7 cellular contexts compared by ENCODE assay signal in the genomic region with DNA sequence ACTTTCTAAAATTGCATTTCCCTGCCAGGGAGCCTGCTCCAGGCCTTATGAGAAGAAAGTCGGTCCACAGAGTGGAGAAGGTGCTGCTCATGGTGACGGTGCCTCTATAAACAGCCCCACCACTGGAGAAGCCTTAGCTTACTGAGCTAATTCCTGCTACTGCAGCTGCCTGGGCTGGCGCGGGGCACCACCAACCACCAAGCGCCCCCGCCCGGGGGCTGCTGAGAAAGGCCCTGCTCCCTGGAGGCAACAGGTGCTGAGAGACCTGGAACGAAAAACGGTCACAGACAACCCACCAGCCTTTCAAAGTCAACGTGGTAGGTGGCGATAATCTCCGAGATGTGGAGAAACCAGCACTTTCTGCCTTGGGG. TPM values are rescaled to one million over a fixed set of nuclear protein-coding genes. Genes with fewer than 3 reads are reported as not detected.
DNase-seq lines count a peak whose midpoint lies in the region; ATAC-seq, FAIRE-seq and TF ChIP-seq lines count a peak whose summit lies in the region.

No MANE protein-coding gene starts in this region.

- H3K4me3 ChIP-seq in NT2/D1 (ENCODE audit: insufficient read length, low read depth) (peak overlapping the region; percentile 55), mammary epithelial cell (replicated peaks in 1 of 3; ENCODE audit: insufficient read depth in 1 of 3, low read depth in 2 of 3, low read length in 3 of 3) (peak overlapping the region in 2 of 3 experiments; percentile 37 to 72)
- H3K4me3 ChIP-seq in naive thymus-derived CD4-positive, alpha-beta T cell (ENCODE audit: low read length) = peak overlapping the region; percentile 97

- intact Hi-C loops in mammary epithelial cell (cut with micrococcal nuclease) = no loop called here
- intact Hi-C loops in naive thymus-derived CD4-positive, alpha-beta T cell (cut with micrococcal nuclease) = loop anchor here in 1 of 2 donors (2.0 to 10.0 kb wide), 2 partner anchors 22 to 374 kb away; partner anchors contain the start of gene CCNQ

- no peak overlapping the region for H3K27ac ChIP-seq in mammary epithelial cell (ENCODE audit: insufficient read depth, low read depth, low read length)
- H3K27ac ChIP-seq in naive thymus-derived CD4-positive, alpha-beta T cell (ENCODE audit: low read depth, low read length) = peak overlapping the region; percentile 99

- no peaks in the 10 kb centered on the region for H3K9me3 ChIP-seq in NT2/D1 (ENCODE audit: insufficient read depth, low read length)
- H3K9me3 ChIP-seq in mammary epithelial cell (replicated peaks; ENCODE audit: insufficient read depth, low read length) = no peaks in the 10 kb centered on the region
- H3K9me3 ChIP-seq in naive thymus-derived CD4-positive, alpha-beta T cell (ENCODE audit: control insufficient read depth in 2 of 3, low read length in 3 of 3) = no peaks in the 10 kb centered on the region

- no peak for TF ChIP-seq CTCF in mammary epithelial cell (conservative IDR thresholded peaks at IDR 0.05 in 1 of 2, IDR thresholded peaks at IDR 0.05 in 1 of 2; ENCODE audit: extremely low read depth in 1 of 2, insufficient read depth in 1 of 2, low read depth in 1 of 2, low read length in 2 of 2)

- DNase-seq in GM18507 (ENCODE audit: extremely low spot score, insufficient read length, low read depth) (no peak), NT2/D1 (ENCODE audit: low read depth, low spot score) (no peak), mammary epithelial cell (no peak), HK-2 (ENCODE audit: unreplicated experiment) (no peak), NCI-H2081 (lab: John Stamatoyannopoulos, UW) (no peak)
- peak in 6 of 9 donors; percentile 44 to 65 (median 51) for DNase-seq in naive thymus-derived CD4-positive, alpha-beta T cell

- H3K36me3 ChIP-seq in NT2/D1 (ENCODE audit: insufficient read depth, insufficient read length, low read length) (peaks cover 43% of the 10 kb centered on the region), mammary epithelial cell (ENCODE audit: insufficient read depth, low read length) (no peaks in the 10 kb centered on the region)
- H3K36me3 ChIP-seq in naive thymus-derived CD4-positive, alpha-beta T cell (ENCODE audit: control insufficient read depth in 2 of 3, insufficient read depth in 3 of 3, low read length in 3 of 3) = peaks cover 0 to 21% (median 0%) of the 10 kb centered on the region in 3 experiments

- no peak overlapping the region for H2AFZ ChIP-seq in mammary epithelial cell (ENCODE audit: low read depth, low read length)

- ATAC-seq in naive thymus-derived CD4-positive, alpha-beta T cell = no peak
- no peak for ATAC-seq in GM18505 (IDR thresholded peaks at IDR 0.05; ENCODE audit: unreplicated experiment)

- peaks cover 0 to 2% (median 0%) of the 10 kb centered on the region in 11 donors for H3K9me3 Mint-ChIP-seq in naive thymus-derived CD4-positive, alpha-beta T cell

- peaks cover 78% of the 10 kb centered on the region for H3K79me2 ChIP-seq in mammary epithelial cell (ENCODE audit: insufficient read depth, low read length)

- no TSS peak for BruUV-seq in mammary epithelial cell (replicated peaks; lab: Mats Ljungman, UMichigan)

- H3K27me3 ChIP-seq in NT2/D1 (ENCODE audit: insufficient read depth, insufficient read length) = no peaks in the 10 kb centered on the region
- H3K27me3 ChIP-seq in mammary epithelial cell (ENCODE audit: insufficient read depth, low read length) = no peaks in the 10 kb centered on the region
- no peaks in the 10 kb centered on the region for H3K27me3 ChIP-seq in naive thymus-derived CD4-positive, alpha-beta T cell (ENCODE audit: control insufficient read depth in 2 of 2, insufficient read depth in 2 of 2, low read length in 2 of 2)

- in situ Hi-C loops in mammary epithelial cell (cut with MboI; ENCODE audit: low sequenced_read_pairs in 2 of 2) = loop anchor here in 1 of 2 donors (25.0 kb wide), 1 partner anchor 206 kb away; the partner anchor contains the start of gene PLXNB3

- H3K27ac Mint-ChIP-seq in naive thymus-derived CD4-positive, alpha-beta T cell = peak overlapping the region; percentile 48 to 99 (median 96)

- H3K27me3 Mint-ChIP-seq in naive thymus-derived CD4-positive, alpha-beta T cell = no peaks in the 10 kb centered on the region

- no peak for TF ChIP-seq POLR2A in GM18505 (IDR thresholded peaks at IDR 0.05; ENCODE audit: borderline replicate concordance, extremely low read depth, insufficient read depth, insufficient read length)

- peaks cover 13 to 42% (median 31%) of the 10 kb centered on the region in 7 donors for H3K4me1 Mint-ChIP-seq in naive thymus-derived CD4-positive, alpha-beta T cell

- H3K36me3 Mint-ChIP-seq in naive thymus-derived CD4-positive, alpha-beta T cell = peaks cover 0 to 15% (median 0%) of the 10 kb centered on the region in 5 donors

- H3K4me2 ChIP-seq in mammary epithelial cell (ENCODE audit: insufficient read depth, low read depth, low read length) = peak overlapping the region; percentile 89

- WGBS in mammary epithelial cell (ENCODE audit: low coverage, missing lambda C conversion rate) = 29% methylated on average over 12 of the region's 12 CpGs

- H3K4me3 Mint-ChIP-seq in naive thymus-derived CD4-positive, alpha-beta T cell = peak overlapping the region; percentile 91 to 100 (median 100)

- dilution Hi-C loops in mammary epithelial cell (cut with HindIII; ENCODE audit: low sequenced_read_pairs) = loop anchor here (5.0 kb wide), 1 partner anchor 74 kb away; no protein-coding TSS in a partner anchor

- CTCF ChIA-PET in mammary epithelial cell (lab: Charles Lee; ENCODE audit: low non-redundant PET) = no interaction called here
- CTCF ChIA-PET in naive thymus-derived CD4-positive, alpha-beta T cell (lab: Charles Lee) = interaction anchor here (1.3 to 4.7 kb wide), 3 partner anchors 20 to 44 kb away, joined by 3 to 27 read pairs (median 22); partner anchors contain the start of gene ARHGAP4

- H3K4me1 ChIP-seq in NT2/D1 (ENCODE audit: insufficient read depth, insufficient read length) = peaks cover 3% of the 10 kb centered on the region
- H3K4me1 ChIP-seq in mammary epithelial cell (ENCODE audit: insufficient read depth, low read length) = peaks cover 22% of the 10 kb centered on the region
- H3K4me1 ChIP-seq in naive thymus-derived CD4-positive, alpha-beta T cell (ENCODE audit: control insufficient read depth in 2 of 2, insufficient read depth in 2 of 2, low read length in 2 of 2) = peaks cover 29 to 30% of the 10 kb centered on the region in 2 donors

- peak overlapping the region; percentile 67 for H3K9ac ChIP-seq in NT2/D1 (ENCODE audit: insufficient read length, low read depth)
- H3K9ac ChIP-seq in mammary epithelial cell (ENCODE audit: insufficient read depth, low read length) = no peak overlapping the region

- POLR2A ChIA-PET in naive thymus-derived CD4-positive, alpha-beta T cell (lab: Charles Lee) = interaction anchor here (0.9 to 8.5 kb wide), 9 partner anchors 13 to 460 kb away, joined by 3 to 127 read pairs (median 5); partner anchors contain the start of genes ARHGAP4, ATP6AP1, IDH3G and IRAK1

- FAIRE-seq in GM18507 (lab: Jason Lieb, UNC) = peak; percentile 94

- H4K20me1 ChIP-seq in mammary epithelial cell (ENCODE audit: insufficient read depth, low read length) = no peaks in the 10 kb centered on the region

RNA-seq across cellular contexts. Expression of gene HCFC1, which starts 2.9 kb away (rescaled TPM):
- 10 to 100 TPM; 21.8 to 47.6 TPM for total RNA-seq in mammary epithelial cell
- 8.4 TPM for polyA plus RNA-seq in mammary epithelial cell
- 98.5 TPM for polyA minus RNA-seq in mammary epithelial cell
- total RNA-seq in naive thymus-derived CD4-positive, alpha-beta T cell = 100 to 1,000 TPM in 1 of 5 experiments, 10 to 100 TPM in 4; 52.3 to 106 (median 67.2) TPM
- 10 to 100 TPM in 1 of 2 donors, 1 to 10 TPM in 1; 6.6 to 15.0 TPM for polyA plus RNA-seq in naive thymus-derived CD4-positive, alpha-beta T cell

RNA-seq across cellular contexts. Expression of gene TMEM187, which starts 3.8 kb away (rescaled TPM):
- 1 to 10 TPM; 5.7 to 9.2 TPM for total RNA-seq in mammary epithelial cell
- 4.6 TPM for polyA plus RNA-seq in mammary epithelial cell
- polyA minus RNA-seq in mammary epithelial cell = 1.1 TPM
- total RNA-seq in naive thymus-derived CD4-positive, alpha-beta T cell = 10 to 100 TPM in 2 of 5 experiments, 1 to 10 TPM in 3; 1.4 to 13.4 (median 7.1) TPM
- polyA plus RNA-seq in naive thymus-derived CD4-positive, alpha-beta T cell = 10 to 100 TPM in 1 of 2 donors, 1 to 10 TPM in 1; 10.0 to 22.7 TPM

RNA-seq across cellular contexts. Expression of gene RENBP, which starts 24.3 kb away (rescaled TPM):
- not detected for total RNA-seq in mammary epithelial cell
- not detected for polyA plus RNA-seq in mammary epithelial cell
- polyA minus RNA-seq in mammary epithelial cell = not detected
- 10 to 100 TPM; 14.8 to 32.7 (median 27.7) TPM for total RNA-seq in naive thymus-derived CD4-positive, alpha-beta T cell
- polyA plus RNA-seq in naive thymus-derived CD4-positive, alpha-beta T cell = 1 to 10 TPM in 1 of 2 donors, under 1 TPM in 1; 0.47 to 1.3 TPM

RNA-seq across cellular contexts. Expression of gene NAA10, which starts 33.9 kb away (rescaled TPM):
- 100 to 1,000 TPM in 1 of 2 donors, 10 to 100 TPM in 1; 90.4 to 115 TPM for total RNA-seq in mammary epithelial cell
- polyA plus RNA-seq in mammary epithelial cell = 193 TPM
- polyA minus RNA-seq in mammary epithelial cell = 94.6 TPM
- total RNA-seq in naive thymus-derived CD4-positive, alpha-beta T cell = 10 to 100 TPM; 45.2 to 79.7 (median 75.6) TPM
- 10 to 100 TPM; 37.6 to 47.2 TPM for polyA plus RNA-seq in naive thymus-derived CD4-positive, alpha-beta T cell

RNA-seq across cellular contexts. Expression of gene ARHGAP4, which starts 42.7 kb away (rescaled TPM):
- total RNA-seq in mammary epithelial cell = 1 to 10 TPM; 1.3 to 2.3 TPM
- 0.66 TPM for polyA plus RNA-seq in mammary epithelial cell
- polyA minus RNA-seq in mammary epithelial cell = 3.4 TPM
- 100 to 1,000 TPM; 310 to 439 (median 377) TPM for total RNA-seq in naive thymus-derived CD4-positive, alpha-beta T cell
- polyA plus RNA-seq in naive thymus-derived CD4-positive, alpha-beta T cell = 100 to 1,000 TPM in 1 of 2 donors, 10 to 100 TPM in 1; 82.5 to 147 TPM

Comparison
In these comparisons a context has a peak if more than half of its experiments do, and no peak if none do; other contexts are left out.
1. DNase-seq: peak in naive thymus-derived CD4-positive, alpha-beta T cell (6 of 9); none in GM18507 (single experiment), NT2/D1 (single experiment), mammary epithelial cell (single experiment), HK-2 (single experiment) and NCI-H2081 (0 of 2).
2. RNA of gene RENBP, which starts 24.3 kb away (total RNA-seq): 14.8 to 32.7 TPM in naive thymus-derived CD4-positive, alpha-beta T cell; not detected in mammary epithelial cell; every median in the first group is over 10 times any median in the second.
3. Peak in every context shown above with its lines, with median percentiles within 50 percentile points of each other: H3K4me3 ChIP-seq.